Comparison of ENCODE assay signal across 14 cellular contexts in genomic region chr3:129545951-129546350, GRCh38. TPM values are rescaled to one million over a fixed set of nuclear protein-coding genes. Genes with fewer than 3 reads are reported as not detected.
"Had no signal": no experiment of that assay in that cellular context is flagged by ENCODE, and none has a peak within 500 bp of the region (broad histone marks: within the 10 kb centered on the region; RNA-seq: fewer than 3 reads in every experiment).

No MANE protein-coding gene starts in this region.

RNA-seq across cellular contexts. Expression of gene H1-8, which starts 3.0 kb away (rescaled TPM):
- total RNA-seq: stomach, subcutaneous adipose tissue, suprapubic skin, temporal lobe, thoracic aorta, thyroid gland, tibial nerve, transverse colon, upper lobe of left lung, upper lobe of right lung, ureter, urinary bladder, uterus, vagina had no signal

RNA-seq across cellular contexts. Expression of gene RHO, which starts 17.5 kb away (rescaled TPM):
- total RNA-seq: stomach, subcutaneous adipose tissue, suprapubic skin, temporal lobe, thoracic aorta, thyroid gland, tibial nerve, transverse colon, upper lobe of left lung, upper lobe of right lung, ureter, urinary bladder, vagina had no signal
